26 cellular contexts compared by ENCODE assay signal in genomic region chr6:161422710-161423109, GRCh38.
DNase-seq lines count a peak whose midpoint lies in the region; ATAC-seq, FAIRE-seq and TF ChIP-seq lines count a peak whose summit lies in the region.
"Had no signal": no experiment of that assay in that cellular context is flagged by ENCODE, and none has a peak within 500 bp of the region (broad histone marks: within the 10 kb centered on the region; RNA-seq: fewer than 3 reads in every experiment).

No MANE protein-coding gene starts in this region.

- H3K9me2 ChIP-seq in GM23248 (ENCODE audit: insufficient read depth), result no peaks in the 10 kb centered on the region

- peak in 1 of 2 experiments; percentile 25 for DNase-seq in A549 (ENCODE audit: low read depth in 1 of 2, low spot score in 1 of 2)
- peak; percentile 45 for DNase-seq in GM23248
- DNase-seq in astrocyte (ENCODE audit: low read depth), result no peak
- peak; percentile 88 for DNase-seq in kidney tubule cell (ENCODE audit: low spot score)
- DNase-seq in activated naive CD8-positive, alpha-beta T cell treated with anti-CD3 and anti-CD28 coated beads for 36 hours, result no peak
- no peak for DNase-seq in activated naive CD8-positive, alpha-beta T cell treated with anti-CD3 and anti-CD28 coated beads, Interleukin-2, amount 50 U/mL, for 24 hours
- DNase-seq in LoVo (ENCODE audit: low spot score), result no peak
- DNase-seq in KG1 (lab: John Stamatoyannopoulos, UW), result no peak
- DNase-seq: ACHN; activated CD8-positive, alpha-beta memory T cell treated with anti-CD3 and anti-CD28 coated beads, Interleukin-2, amount 50 U/mL, for 48 hours; activated gamma-delta T cell; amniotic stem cell; CD4-positive, alpha-beta T cell; central memory CD4-positive, alpha-beta T cell; H9; Karpas-422; mesendoderm; naive thymus-derived CD8-positive, alpha-beta T cell; NCI-H1105; NCI-H2081 treated with DMSO at 0.1 percent for 48 hours; NCI-H510A; right lobe of liver; T-cell had no signal

- H2AFZ ChIP-seq in GM23248 (0 out of 2 replicates have a peak overlapping the region, but pooled peaks have one; percentile 34), astrocyte (ENCODE audit: low read depth, low read length) (no peak overlapping the region)
- H2AFZ ChIP-seq: parathyroid adenoma had no signal

- peak in 1 of 2 experiments; percentile 42; a peak in 3 of 6 replicates for ATAC-seq in A549
- no peak for ATAC-seq in activated naive CD8-positive, alpha-beta T cell treated with anti-CD3 and anti-CD28 coated beads, Interleukin-2, amount 50 U/mL, for 24 hours
- ATAC-seq: gastroesophageal sphincter; naive thymus-derived CD8-positive, alpha-beta T cell; right lobe of liver; T-cell had no signal

- H3K27ac ChIP-seq in A549 (peak overlapping the region in 1 of 2 experiments; percentile 74; a peak in 4 of 6 replicates), GM23248 (no peak overlapping the region), astrocyte (ENCODE audit: low read depth, low read length) (no peak overlapping the region)
- H3K27ac ChIP-seq: gastroesophageal sphincter, parathyroid adenoma, right lobe of liver, vagina had no signal

- in situ Hi-C loops in GM23248 (cut with MboI), result loop anchor here (10.0 kb wide), 1 partner anchor 272 kb away; no protein-coding TSS in a partner anchor

- peaks cover 23% of the 10 kb centered on the region for H3K4me1 Mint-ChIP-seq in astrocyte (ENCODE audit: low read depth, unreplicated experiment)
- H3K4me1 Mint-ChIP-seq in activated naive CD8-positive, alpha-beta T cell treated with anti-CD3 and anti-CD28 coated beads for 36 hours, result no peaks in the 10 kb centered on the region
- H3K4me1 Mint-ChIP-seq in activated naive CD8-positive, alpha-beta T cell treated with anti-CD3 and anti-CD28 coated beads, Interleukin-2, amount 50 U/mL, for 24 hours, result no peaks in the 10 kb centered on the region
- H3K4me1 Mint-ChIP-seq: H9; naive thymus-derived CD8-positive, alpha-beta T cell; T-cell had no signal

- WGBS in A549 (ENCODE audit: missing lambda C conversion rate), result 20% methylated on average over 6 of the region's 6 CpGs
- WGBS in GM23248 (ENCODE audit: low coverage in 1 of 2, low lambda C conversion rate in 2 of 2, missing lambda C conversion rate in 2 of 2), 2 experiments, result 43 to 44% methylated on average over 6 of the region's 6 CpGs

- H3K9me3 Mint-ChIP-seq in astrocyte (ENCODE audit: unreplicated experiment), result peaks cover 14% of the 10 kb centered on the region
- no peaks in the 10 kb centered on the region for H3K9me3 Mint-ChIP-seq in activated naive CD8-positive, alpha-beta T cell treated with anti-CD3 and anti-CD28 coated beads for 36 hours
- no peaks in the 10 kb centered on the region for H3K9me3 Mint-ChIP-seq in activated naive CD8-positive, alpha-beta T cell treated with anti-CD3 and anti-CD28 coated beads, Interleukin-2, amount 50 U/mL, for 24 hours
- H3K9me3 Mint-ChIP-seq: CD4-positive, alpha-beta T cell; naive thymus-derived CD8-positive, alpha-beta T cell; T-cell had no signal

- no peak for FAIRE-seq in A549 (lab: Jason Lieb, UNC)
- no peak for FAIRE-seq in astrocyte (lab: Jason Lieb, UNC)

- H4K20me1 ChIP-seq in GM23248 (ENCODE audit: insufficient read depth), result no peaks in the 10 kb centered on the region
- no peaks in the 10 kb centered on the region for H4K20me1 ChIP-seq in astrocyte (ENCODE audit: insufficient read depth, low read length)

- peak overlapping the region; percentile 8 for H3K27ac Mint-ChIP-seq in astrocyte (ENCODE audit: unreplicated experiment)
- H3K27ac Mint-ChIP-seq in activated naive CD8-positive, alpha-beta T cell treated with anti-CD3 and anti-CD28 coated beads for 36 hours, result no peak overlapping the region
- no peak overlapping the region for H3K27ac Mint-ChIP-seq in activated naive CD8-positive, alpha-beta T cell treated with anti-CD3 and anti-CD28 coated beads, Interleukin-2, amount 50 U/mL, for 24 hours
- H3K27ac Mint-ChIP-seq: CD4-positive, alpha-beta T cell; H9; naive thymus-derived CD8-positive, alpha-beta T cell; T-cell had no signal

- peaks cover 16% of the 10 kb centered on the region for H3F3A ChIP-seq in GM23248 (ENCODE audit: insufficient read depth)

- H3K4me2 ChIP-seq in A549 (peak overlapping the region; percentile 43), GM23248 (ENCODE audit: unreplicated experiment) (no peak overlapping the region), astrocyte (ENCODE audit: low read length) (no peak overlapping the region)

- H3K4me3 Mint-ChIP-seq in astrocyte (ENCODE audit: unreplicated experiment), result no peak overlapping the region
- no peak overlapping the region for H3K4me3 Mint-ChIP-seq in activated naive CD8-positive, alpha-beta T cell treated with anti-CD3 and anti-CD28 coated beads for 36 hours
- no peak overlapping the region for H3K4me3 Mint-ChIP-seq in activated naive CD8-positive, alpha-beta T cell treated with anti-CD3 and anti-CD28 coated beads, Interleukin-2, amount 50 U/mL, for 24 hours
- H3K4me3 Mint-ChIP-seq: CD4-positive, alpha-beta T cell; H9; naive thymus-derived CD8-positive, alpha-beta T cell; T-cell had no signal

- POLR2A ChIA-PET in A549 (lab: Yijun Ruan, JAX), result no interaction called here

- H3K79me2 ChIP-seq in GM23248 (ENCODE audit: insufficient read depth) (no peaks in the 10 kb centered on the region), astrocyte (ENCODE audit: insufficient read depth, low read length) (no peaks in the 10 kb centered on the region)
- H3K79me2 ChIP-seq: parathyroid adenoma had no signal

- no peak overlapping the region for H3K9ac ChIP-seq in GM23248
- H3K9ac ChIP-seq in astrocyte (ENCODE audit: low read length), result peak overlapping the region; percentile 48
- H3K9ac ChIP-seq: parathyroid adenoma had no signal

- H3K27me3 Mint-ChIP-seq in astrocyte (ENCODE audit: low read depth, unreplicated experiment), result no peaks in the 10 kb centered on the region
- peaks cover 6% of the 10 kb centered on the region for H3K27me3 Mint-ChIP-seq in activated naive CD8-positive, alpha-beta T cell treated with anti-CD3 and anti-CD28 coated beads for 36 hours
- peaks cover 2% of the 10 kb centered on the region for H3K27me3 Mint-ChIP-seq in activated naive CD8-positive, alpha-beta T cell treated with anti-CD3 and anti-CD28 coated beads, Interleukin-2, amount 50 U/mL, for 24 hours

- no peak for TF ChIP-seq RAD21 in A549 (conservative IDR thresholded peaks at IDR 0.05 in 1 of 2, IDR thresholded peaks at IDR 0.05 in 1 of 2)

- TF ChIP-seq EP300 in A549 (IDR thresholded peaks at IDR 0.05), result no peak

- no peaks in the 10 kb centered on the region for H3K27me3 ChIP-seq in GM23248 (replicated peaks; ENCODE audit: insufficient read depth)
- H3K27me3 ChIP-seq in astrocyte (ENCODE audit: insufficient read depth, low read length), result no peaks in the 10 kb centered on the region
- H3K27me3 ChIP-seq: gastroesophageal sphincter, right lobe of liver, vagina had no signal

- CTCF ChIA-PET in A549 (lab: Yijun Ruan, JAX), result interaction anchor here (1.0 to 2.7 kb wide), 4 partner anchors 24 to 197 kb away, joined by 3 to 8 read pairs (median 5); no protein-coding TSS in a partner anchor

- H3K4me1 ChIP-seq in A549, result peaks cover 20% of the 10 kb centered on the region
- H3K4me1 ChIP-seq in GM23248 (ENCODE audit: insufficient read depth), result peaks cover 23% of the 10 kb centered on the region
- H3K4me1 ChIP-seq in astrocyte (ENCODE audit: insufficient read depth, low read length), result peaks cover 19% of the 10 kb centered on the region
- H3K4me1 ChIP-seq: parathyroid adenoma, right lobe of liver had no signal

- H3K4me3 ChIP-seq in A549, result no peak overlapping the region
- no peak overlapping the region for H3K4me3 ChIP-seq in GM23248
- no peak overlapping the region for H3K4me3 ChIP-seq in astrocyte (ENCODE audit: insufficient read depth, low read depth, low read length)
- H3K4me3 ChIP-seq: gastroesophageal sphincter, right lobe of liver, vagina had no signal

- no peak for TF ChIP-seq CTCF in A549 (IDR thresholded peaks at IDR 0.05)
- TF ChIP-seq CTCF in astrocyte (IDR thresholded peaks at IDR 0.05; ENCODE audit: insufficient read depth, low read depth, low read length), result no peak

- H3K36me3 ChIP-seq in GM23248 (ENCODE audit: low read depth) (no peaks in the 10 kb centered on the region), astrocyte (ENCODE audit: insufficient read depth, low read length) (no peaks in the 10 kb centered on the region)
- H3K36me3 ChIP-seq: gastroesophageal sphincter, right lobe of liver, vagina had no signal

- peaks cover 2% of the 10 kb centered on the region for H3K36me3 Mint-ChIP-seq in astrocyte (ENCODE audit: low read depth, unreplicated experiment)
- no peaks in the 10 kb centered on the region for H3K36me3 Mint-ChIP-seq in activated naive CD8-positive, alpha-beta T cell treated with anti-CD3 and anti-CD28 coated beads for 36 hours
- H3K36me3 Mint-ChIP-seq in activated naive CD8-positive, alpha-beta T cell treated with anti-CD3 and anti-CD28 coated beads, Interleukin-2, amount 50 U/mL, for 24 hours (ENCODE audit: low read depth), result no peaks in the 10 kb centered on the region
- H3K36me3 Mint-ChIP-seq: T-cell had no signal

- no peak for TF ChIP-seq POLR2A in A549 (IDR thresholded peaks at IDR 0.05; ENCODE audit: low read length)

- no peaks in the 10 kb centered on the region; the same call in 2 of the 3 replicates for H3K9me3 ChIP-seq in A549
- H3K9me3 ChIP-seq in GM23248 (ENCODE audit: low read depth), result no peaks in the 10 kb centered on the region
- H3K9me3 ChIP-seq in astrocyte (ENCODE audit: insufficient read depth, low read depth, low read length), result no peaks in the 10 kb centered on the region
- H3K9me3 ChIP-seq: gastroesophageal sphincter, right lobe of liver, vagina had no signal

TF ChIP-seq in A549, 52 proteins besides CTCF, POLR2A, EP300 and RAD21:
- TF ChIP-seq MAX (IDR thresholded peaks at IDR 0.05), result peak; percentile 56; the same call in 1 of the 2 replicates
- TF ChIP-seq, protein P1, sequence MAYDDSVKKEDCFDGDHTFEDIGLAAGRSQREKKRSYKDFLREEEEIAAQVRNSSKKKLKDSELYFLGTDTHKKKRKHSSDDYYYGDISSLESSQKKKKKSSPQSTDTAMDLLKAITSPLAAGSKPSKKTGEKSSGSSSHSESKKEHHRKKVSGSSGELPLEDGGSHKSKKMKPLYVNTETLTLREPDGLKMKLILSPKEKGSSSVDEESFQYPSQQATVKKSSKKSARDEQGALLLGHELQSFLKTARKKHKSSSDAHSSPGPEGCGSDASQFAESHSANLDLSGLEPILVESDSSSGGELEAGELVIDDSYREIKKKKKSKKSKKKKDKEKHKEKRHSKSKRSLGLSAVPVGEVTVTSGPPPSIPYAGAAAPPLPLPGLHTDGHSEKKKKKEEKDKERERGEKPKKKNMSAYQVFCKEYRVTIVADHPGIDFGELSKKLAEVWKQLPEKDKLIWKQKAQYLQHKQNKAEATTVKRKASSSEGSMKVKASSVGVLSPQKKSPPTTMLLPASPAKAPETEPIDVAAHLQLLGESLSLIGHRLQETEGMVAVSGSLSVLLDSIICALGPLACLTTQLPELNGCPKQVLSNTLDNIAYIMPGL (CRISPR knock-in tag; IDR thresholded peaks at IDR 0.05; ENCODE audit: borderline replicate concordance), result no peak
- no peak for TF ChIP-seq ZNF302 (CRISPR knock-in tag; IDR thresholded peaks at IDR 0.05)

Comparison
In these comparisons a context has a peak if more than half of its experiments do, and no peak if none do; other contexts are left out.
1. DNase-seq: peak in GM23248 (single experiment) and kidney tubule cell (single experiment); none in astrocyte (single experiment), activated naive CD8-positive, alpha-beta T cell treated with anti-CD3 and anti-CD28 coated beads for 36 hours (single experiment), activated naive CD8-positive, alpha-beta T cell treated with anti-CD3 and anti-CD28 coated beads, Interleukin-2, amount 50 U/mL, for 24 hours (single experiment), LoVo (single experiment) and KG1 (single experiment).